Comparison of ENCODE assay signal across 1 cellular context in genomic region chr1:3130268-3130667, GRCh38.
TF ChIP-seq lines count a peak whose summit lies in the region.

No MANE protein-coding gene starts in this region.

TF ChIP-seq in H1, 55 proteins besides CTCF, POLR2A, EP300 and RAD21 (continued from another document):
- peak; percentile 74; the same call in 1 of the 2 replicates for TF ChIP-seq TBP (IDR thresholded peaks at IDR 0.05; ENCODE audit: low read depth, low read length)
